8 cellular contexts compared by ENCODE assay signal in the genomic region with DNA sequence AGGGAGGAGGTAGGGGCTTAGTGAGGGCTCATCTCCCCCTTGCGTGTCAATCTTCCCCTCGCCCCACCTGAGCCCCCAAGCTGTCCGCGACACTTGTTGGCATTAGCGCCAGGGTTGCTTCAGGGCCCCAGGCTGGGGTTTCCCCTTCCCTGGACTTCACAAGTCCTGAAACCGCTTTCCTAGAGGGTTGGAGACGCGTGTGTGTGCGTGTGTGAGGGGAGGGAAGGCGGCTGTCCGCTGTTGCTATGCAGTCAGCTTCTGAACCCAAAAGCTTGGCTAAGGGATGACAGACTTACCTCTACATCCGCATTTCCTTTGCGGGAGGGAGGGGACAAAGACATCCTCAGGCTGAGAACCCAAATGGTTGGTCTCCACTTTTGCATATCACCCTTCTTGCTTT. TPM values are rescaled to one million over a fixed set of nuclear protein-coding genes. Genes with fewer than 3 reads are reported as not detected.
DNase-seq lines count a peak whose midpoint lies in the region; TF ChIP-seq lines count a peak whose summit lies in the region.

No MANE protein-coding gene starts in this region.

- DNase-seq in DMS79 (lab: John Stamatoyannopoulos, UW) (peak; percentile 8), DMS79 treated with DMSO at 0.1 percent for 48 hours (lab: John Stamatoyannopoulos, UW) (no peak), mammary epithelial cell (no peak), osteocyte (ENCODE audit: extremely low spot score, unreplicated experiment) (no peak), D341Med (ENCODE audit: low spot score) (no peak), NCI-H226 (no peak), NCI-H1436 (lab: John Stamatoyannopoulos, UW) (no peak)

- H3K9ac ChIP-seq in KMS-11 (no peak overlapping the region), mammary epithelial cell (ENCODE audit: insufficient read depth, low read length) (no peak overlapping the region)

- in situ Hi-C loops in mammary epithelial cell (cut with MboI; ENCODE audit: low sequenced_read_pairs in 2 of 2): no loop called here

- H3K27ac Mint-ChIP-seq in osteocyte (ENCODE audit: unreplicated experiment): no peak overlapping the region

- no peaks in the 10 kb centered on the region for H3K9me3 Mint-ChIP-seq in osteocyte (ENCODE audit: unreplicated experiment)

- no peaks in the 10 kb centered on the region for H3K36me3 Mint-ChIP-seq in osteocyte (ENCODE audit: unreplicated experiment)

- peaks cover 8% of the 10 kb centered on the region for H3K4me1 ChIP-seq in KMS-11 (ENCODE audit: low read depth, poor library complexity, severe bottlenecking)
- peaks cover 47% of the 10 kb centered on the region for H3K4me1 ChIP-seq in mammary epithelial cell (ENCODE audit: insufficient read depth, low read length)

- intact Hi-C loops in mammary epithelial cell (cut with micrococcal nuclease): no loop called here

- H3K4me3 ChIP-seq in KMS-11 (IDR thresholded peaks at IDR 0.05; ENCODE audit: insufficient read depth, low read depth, low read length): no peak overlapping the region
- H3K4me3 ChIP-seq in mammary epithelial cell (replicated peaks in 1 of 3; ENCODE audit: insufficient read depth in 1 of 3, low read depth in 2 of 3, low read length in 3 of 3): peak overlapping the region in 2 of 3 experiments; percentile 35 to 45

- peak overlapping the region; percentile 25 for H3K4me2 ChIP-seq in KMS-11
- peak overlapping the region; percentile 91 for H3K4me2 ChIP-seq in mammary epithelial cell (ENCODE audit: insufficient read depth, low read depth, low read length)

- no peaks in the 10 kb centered on the region for H3K79me2 ChIP-seq in KMS-11 (ENCODE audit: insufficient read depth, low read depth)
- no peaks in the 10 kb centered on the region for H3K79me2 ChIP-seq in mammary epithelial cell (ENCODE audit: insufficient read depth, low read length)

- H4K20me1 ChIP-seq in KMS-11 (ENCODE audit: insufficient read depth) (no peaks in the 10 kb centered on the region), mammary epithelial cell (ENCODE audit: insufficient read depth, low read length) (no peaks in the 10 kb centered on the region)

- H3K36me3 ChIP-seq in KMS-11 (ENCODE audit: insufficient read depth) (no peaks in the 10 kb centered on the region), mammary epithelial cell (ENCODE audit: insufficient read depth, low read length) (no peaks in the 10 kb centered on the region)

- CTCF ChIA-PET in mammary epithelial cell (lab: Charles Lee; ENCODE audit: low non-redundant PET): no interaction called here

- H3K27me3 Mint-ChIP-seq in osteocyte (ENCODE audit: unreplicated experiment): peaks cover 26% of the 10 kb centered on the region

- dilution Hi-C loops in mammary epithelial cell (cut with HindIII; ENCODE audit: low sequenced_read_pairs): no loop called here

- H3K27ac ChIP-seq in KMS-11: no peak overlapping the region
- no peak overlapping the region for H3K27ac ChIP-seq in mammary epithelial cell (ENCODE audit: insufficient read depth, low read depth, low read length)

- peak overlapping the region; percentile 38 for H3K4me3 Mint-ChIP-seq in osteocyte (ENCODE audit: unreplicated experiment)

- H3K9me3 ChIP-seq in mammary epithelial cell (replicated peaks; ENCODE audit: insufficient read depth, low read length): no peaks in the 10 kb centered on the region

- H3K27me3 ChIP-seq in KMS-11 (ENCODE audit: insufficient read depth, low read depth) (peaks cover 8% of the 10 kb centered on the region; the same call in 1 of the 2 replicates), mammary epithelial cell (ENCODE audit: insufficient read depth, low read length) (no peaks in the 10 kb centered on the region)

- H3K4me1 Mint-ChIP-seq in osteocyte (ENCODE audit: unreplicated experiment): peaks cover 18% of the 10 kb centered on the region

- WGBS in mammary epithelial cell (ENCODE audit: low coverage, missing lambda C conversion rate): 10% methylated on average over 4 of the region's 13 CpGs

- TF ChIP-seq CTCF in KMS-11 (conservative IDR thresholded peaks at IDR 0.05; ENCODE audit: low read depth, low read length) (no peak), mammary epithelial cell (conservative IDR thresholded peaks at IDR 0.05 in 1 of 2, IDR thresholded peaks at IDR 0.05 in 1 of 2; ENCODE audit: extremely low read depth in 1 of 2, insufficient read depth in 1 of 2, low read depth in 1 of 2, low read length in 2 of 2) (no peak), osteocyte (IDR thresholded peaks at IDR 0.05) (no peak)

- no TSS peak for BruUV-seq in mammary epithelial cell (replicated peaks; lab: Mats Ljungman, UMichigan)

- H2AFZ ChIP-seq in KMS-11 (ENCODE audit: low read depth) (no peak overlapping the region), mammary epithelial cell (ENCODE audit: low read depth, low read length) (no peak overlapping the region)

RNA-seq across cellular contexts. Expression of a gene that starts 0.8 kb away (rescaled TPM):
- total RNA-seq in mammary epithelial cell (1 to 10 TPM in 1 of 2 donors, under 1 TPM in 1; 0.50 to 3.1 TPM), osteocyte (0.05 TPM in 1 of 2 replicates, not detected in the other)
- 1.6 TPM for polyA plus RNA-seq in mammary epithelial cell
- polyA minus RNA-seq in mammary epithelial cell: 4.2 TPM
